In the genomic region with DNA sequence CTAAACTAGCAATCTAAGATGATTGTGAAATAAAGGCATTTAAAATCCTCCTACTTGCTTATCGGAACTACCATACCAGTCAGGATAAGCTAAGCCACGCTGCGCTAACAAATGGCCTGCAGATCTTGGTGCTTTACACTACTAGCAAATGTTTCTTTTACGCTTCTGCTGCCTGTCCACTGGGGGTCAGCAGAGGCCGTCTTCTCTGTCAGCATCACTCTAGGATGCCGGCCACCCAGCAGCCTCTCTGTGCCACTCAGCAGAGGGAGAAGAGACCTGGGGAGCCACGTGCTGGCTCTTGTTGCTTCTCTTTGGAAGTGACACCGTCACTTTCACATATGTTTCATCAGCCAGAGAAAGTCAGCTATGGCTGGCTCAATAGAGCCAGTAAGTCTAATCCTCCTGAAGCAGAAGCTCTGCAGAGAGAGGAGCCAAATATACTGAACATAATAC, we compare ENCODE assay signal across 8 cellular contexts. TPM values are rescaled to one million over a fixed set of nuclear protein-coding genes. Genes with fewer than 3 reads are reported as not detected.
A peak's percentile ranks its signal among the peaks of the same experiment; 100 is the strongest.
DNase-seq lines count a peak whose midpoint lies in the region; ATAC-seq and TF ChIP-seq lines count a peak whose summit lies in the region.

No MANE protein-coding gene starts in this region.

- 76% methylated on average over 8 of the region's 8 CpGs for WGBS in suprapubic skin

- H3K4me1 ChIP-seq in suprapubic skin: peaks cover 15% of the 10 kb centered on the region

- peaks cover 19% of the 10 kb centered on the region for H3K4me1 Mint-ChIP-seq in mesothelial cell of epicardium

- no peak for TF ChIP-seq POLR2A in suprapubic skin (IDR thresholded peaks at IDR 0.05)

- H3K36me3 Mint-ChIP-seq in mesothelial cell of epicardium: no peaks in the 10 kb centered on the region

- H3K4me3 Mint-ChIP-seq in mesothelial cell of epicardium: no peak overlapping the region

- in situ Hi-C loops in ACHN (cut with HindIII; ENCODE audit: low pct_ligation_motif_present, low pct_unique_long_range_greater_than_20kb, low sequenced_read_pairs): no loop called here

- DNase-seq in ACHN (peak; percentile 71), NCI-H146 treated with DMSO at 0.1 percent for 48 hours (lab: John Stamatoyannopoulos, UW; ENCODE audit: unreplicated experiment) (peak; percentile 81), dermis microvascular lymphatic vessel endothelial cell (ENCODE audit: low read depth in 2 of 2) (peak; percentile 12 to 81), mesothelial cell of epicardium (ENCODE audit: low spot score in 2 of 2, unreplicated experiment in 2 of 2) (no peak), suprapubic skin (ENCODE audit: low spot score in 2 of 2) (peak in 1 of 2 donors; percentile 85)
- DNase-seq in activated CD4-positive, CD25-positive, alpha-beta regulatory T cell treated with anti-CD3 and anti-CD28 coated beads, Interleukin-2, amount 50 U/mL, for 72 hours: peak; percentile 40

- no peak overlapping the region for H3K27ac Mint-ChIP-seq in mesothelial cell of epicardium

- no peak for TF ChIP-seq EP300 in suprapubic skin (IDR thresholded peaks at IDR 0.05)

- no peak overlapping the region for H3K4me3 ChIP-seq in suprapubic skin

- H3K27ac ChIP-seq in suprapubic skin: no peak overlapping the region

- H3K27me3 Mint-ChIP-seq in mesothelial cell of epicardium (ENCODE audit: low read depth): no peaks in the 10 kb centered on the region

- H3K9me3 Mint-ChIP-seq in mesothelial cell of epicardium: peaks cover 4% of the 10 kb centered on the region

- peak; percentile 40 for TF ChIP-seq CTCF in mesothelial cell of epicardium (IDR thresholded peaks at IDR 0.05; ENCODE audit: unreplicated experiment)
- peak; percentile 36 to 39 for TF ChIP-seq CTCF in suprapubic skin (IDR thresholded peaks at IDR 0.05)

- no peaks in the 10 kb centered on the region for H3K9me3 ChIP-seq in suprapubic skin

- no peaks in the 10 kb centered on the region for H3K36me3 ChIP-seq in suprapubic skin

- no peaks in the 10 kb centered on the region for H3K27me3 ChIP-seq in suprapubic skin

- ATAC-seq in GM18502 (IDR thresholded peaks at IDR 0.05; ENCODE audit: poor library complexity, unreplicated experiment) (peak; percentile 42), HG02870 (IDR thresholded peaks at IDR 0.05; ENCODE audit: unreplicated experiment) (no peak)

RNA-seq across cellular contexts. Expression of a gene that starts 36.6 kb away (rescaled TPM):
- total RNA-seq in dermis microvascular lymphatic vessel endothelial cell (45.1 and 63.7 TPM in 2 replicates), mesothelial cell of epicardium (54.5 to 59.8 TPM (median 59.7 TPM) in 3 replicates), suprapubic skin (10 to 100 TPM; 59.0 to 88.3 (median 77.7) TPM)

Comparison
In these comparisons a context has a peak if more than half of its experiments do, and no peak if none do; other contexts are left out.
1. DNase-seq: peak in ACHN (single experiment), NCI-H146 treated with DMSO at 0.1 percent for 48 hours (single experiment), activated CD4-positive, CD25-positive, alpha-beta regulatory T cell treated with anti-CD3 and anti-CD28 coated beads, Interleukin-2, amount 50 U/mL, for 72 hours (single experiment) and dermis microvascular lymphatic vessel endothelial cell (2 of 2); none in mesothelial cell of epicardium (0 of 2).